9 cellular contexts compared by ENCODE assay signal in the genomic region with DNA sequence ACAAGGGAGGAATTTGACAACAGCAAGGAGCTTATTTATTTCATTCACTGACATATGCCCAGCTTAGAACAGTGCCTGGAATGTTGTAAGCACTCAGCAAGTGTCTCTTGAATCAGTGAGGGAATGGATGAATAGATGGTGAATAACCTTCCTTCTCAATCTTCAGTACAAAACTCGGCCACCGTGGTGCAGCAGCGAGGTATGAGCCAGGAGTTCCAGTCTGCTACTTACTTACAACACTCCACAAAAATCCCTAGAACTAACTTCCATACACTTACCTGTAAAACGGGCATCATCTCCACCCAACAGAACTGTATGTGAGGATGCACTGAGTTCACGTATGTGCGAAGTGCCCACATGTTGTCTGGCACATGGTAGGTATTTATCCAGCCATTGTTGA.
DNase-seq lines count a peak whose midpoint lies in the region; ATAC-seq, FAIRE-seq and TF ChIP-seq lines count a peak whose summit lies in the region.
"Had no signal": no experiment of that assay in that cellular context is flagged by ENCODE, and none has a peak within 500 bp of the region (broad histone marks: within the 10 kb centered on the region; RNA-seq: fewer than 3 reads in every experiment).

No MANE protein-coding gene starts in this region.

- H3K9me3 ChIP-seq in RWPE2 (ENCODE audit: severe bottlenecking), result no peaks in the 10 kb centered on the region

- peaks cover 5% of the 10 kb centered on the region for H3K9me3 Mint-ChIP-seq in activated T-helper 1 cell treated with anti-CD3 and anti-CD28 coated beads, Interleukin-12 subunit alpha, Interleukin-12 subunit beta, Interleukin-2, Interleukin-4 antibody, amounts not matched to agents 30 ng/mL and 10 ng/mL and 1 ng/mL, durations not matched to agents 14 hours and 24 hours and 36 hours
- H3K9me3 Mint-ChIP-seq in activated CD8-positive, alpha-beta T cell treated with anti-CD3 and anti-CD28 coated beads for 36 hours, result peaks cover 3% of the 10 kb centered on the region

- H3K27ac Mint-ChIP-seq in activated T-helper 1 cell treated with anti-CD3 and anti-CD28 coated beads, Interleukin-12 subunit alpha, Interleukin-12 subunit beta, Interleukin-2, Interleukin-4 antibody, amounts not matched to agents 30 ng/mL and 10 ng/mL and 1 ng/mL, durations not matched to agents 14 hours and 24 hours and 36 hours, result no peak overlapping the region
- no peak overlapping the region for H3K27ac Mint-ChIP-seq in activated CD8-positive, alpha-beta T cell treated with anti-CD3 and anti-CD28 coated beads for 36 hours

- no peak overlapping the region for H3K4me3 ChIP-seq in RWPE2 (ENCODE audit: severe bottlenecking)
- no peak overlapping the region for H3K4me3 ChIP-seq in kidney epithelial cell (ENCODE audit: low read depth, low read length)

- no peaks in the 10 kb centered on the region for H3K27me3 ChIP-seq in RWPE2 (ENCODE audit: insufficient read depth, poor library complexity, severe bottlenecking)
- peaks cover 12% of the 10 kb centered on the region for H3K27me3 ChIP-seq in kidney epithelial cell (ENCODE audit: control insufficient read depth, insufficient read depth, low read length)

- no peak overlapping the region for H3K4me3 Mint-ChIP-seq in activated T-helper 1 cell treated with anti-CD3 and anti-CD28 coated beads, Interleukin-12 subunit alpha, Interleukin-12 subunit beta, Interleukin-2, Interleukin-4 antibody, amounts not matched to agents 30 ng/mL and 10 ng/mL and 1 ng/mL, durations not matched to agents 14 hours and 24 hours and 36 hours
- no peak overlapping the region for H3K4me3 Mint-ChIP-seq in activated CD8-positive, alpha-beta T cell treated with anti-CD3 and anti-CD28 coated beads for 36 hours

- no peak for FAIRE-seq in RCC 7860 (lab: Jason Lieb, UNC)

- H3K4me1 ChIP-seq in RWPE2 (ENCODE audit: insufficient read depth, poor library complexity, severe bottlenecking), result peaks cover 14% of the 10 kb centered on the region

- CTCF ChIA-PET in activated CD8-positive, alpha-beta T cell treated with anti-CD3 and anti-CD28 coated beads for 36 hours (lab: Charles Lee), result no interaction called here

- H3K4me1 Mint-ChIP-seq in activated T-helper 1 cell treated with anti-CD3 and anti-CD28 coated beads, Interleukin-12 subunit alpha, Interleukin-12 subunit beta, Interleukin-2, Interleukin-4 antibody, amounts not matched to agents 30 ng/mL and 10 ng/mL and 1 ng/mL, durations not matched to agents 14 hours and 24 hours and 36 hours (ENCODE audit: low read depth), result no peaks in the 10 kb centered on the region
- H3K4me1 Mint-ChIP-seq in activated CD8-positive, alpha-beta T cell treated with anti-CD3 and anti-CD28 coated beads for 36 hours (ENCODE audit: low read depth), result no peaks in the 10 kb centered on the region

- intact Hi-C loops in activated T-helper 1 cell treated with anti-CD3 and anti-CD28 coated beads, Interleukin-12 subunit alpha, Interleukin-12 subunit beta, Interleukin-2, Interleukin-4 antibody, amounts not matched to agents 30 ng/mL and 10 ng/mL and 1 ng/mL, durations not matched to agents 14 hours and 24 hours and 36 hours (cut with micrococcal nuclease), result no loop called here
- intact Hi-C loops in activated CD8-positive, alpha-beta T cell treated with anti-CD3 and anti-CD28 coated beads for 36 hours (cut with micrococcal nuclease), result no loop called here

- POLR2A ChIA-PET in activated CD8-positive, alpha-beta T cell treated with anti-CD3 and anti-CD28 coated beads for 36 hours (lab: Charles Lee), result no interaction called here

- peak; percentile 55 for DNase-seq in Ammon's horn (ENCODE audit: low spot score)
- DNase-seq in HT-29 (ENCODE audit: low spot score), result peak; percentile 61
- DNase-seq in RWPE2 (ENCODE audit: low spot score), result no peak
- DNase-seq in kidney epithelial cell (ENCODE audit: low read depth), result no peak
- no peak for DNase-seq in RCC 7860 (ENCODE audit: low spot score)
- DNase-seq in activated T-helper 1 cell treated with anti-CD3 and anti-CD28 coated beads, Interleukin-12 subunit alpha, Interleukin-12 subunit beta, Interleukin-2, Interleukin-4 antibody, amounts not matched to agents 30 ng/mL and 10 ng/mL and 1 ng/mL, durations not matched to agents 14 hours and 24 hours and 36 hours (ENCODE audit: low spot score), result no peak
- no peak for DNase-seq in activated CD8-positive, alpha-beta T cell treated with anti-CD3 and anti-CD28 coated beads for 36 hours
- DNase-seq: RPMI8226 had no signal

- no peaks in the 10 kb centered on the region for H3K36me3 Mint-ChIP-seq in activated T-helper 1 cell treated with anti-CD3 and anti-CD28 coated beads, Interleukin-12 subunit alpha, Interleukin-12 subunit beta, Interleukin-2, Interleukin-4 antibody, amounts not matched to agents 30 ng/mL and 10 ng/mL and 1 ng/mL, durations not matched to agents 14 hours and 24 hours and 36 hours (ENCODE audit: low read depth)
- H3K36me3 Mint-ChIP-seq in activated CD8-positive, alpha-beta T cell treated with anti-CD3 and anti-CD28 coated beads for 36 hours (ENCODE audit: low read depth), result no peaks in the 10 kb centered on the region

- ATAC-seq in RWPE2 (ENCODE audit: low read depth) (peak; percentile 78), HG03571 (IDR thresholded peaks at IDR 0.05; ENCODE audit: unreplicated experiment) (no peak)
- ATAC-seq in activated CD8-positive, alpha-beta T cell treated with anti-CD3 and anti-CD28 coated beads for 36 hours, result no peak

- H3K36me3 ChIP-seq in RWPE2 (ENCODE audit: low read depth), result no peaks in the 10 kb centered on the region
- no peaks in the 10 kb centered on the region for H3K36me3 ChIP-seq in kidney epithelial cell (ENCODE audit: control insufficient read depth, insufficient read depth, low read length)

- no peaks in the 10 kb centered on the region for H3K27me3 Mint-ChIP-seq in activated T-helper 1 cell treated with anti-CD3 and anti-CD28 coated beads, Interleukin-12 subunit alpha, Interleukin-12 subunit beta, Interleukin-2, Interleukin-4 antibody, amounts not matched to agents 30 ng/mL and 10 ng/mL and 1 ng/mL, durations not matched to agents 14 hours and 24 hours and 36 hours (ENCODE audit: insufficient read depth)
- no peaks in the 10 kb centered on the region for H3K27me3 Mint-ChIP-seq in activated CD8-positive, alpha-beta T cell treated with anti-CD3 and anti-CD28 coated beads for 36 hours

- peak; percentile 57 for TF ChIP-seq CTCF in RWPE2 (IDR thresholded peaks at IDR 0.05; ENCODE audit: poor library complexity, severe bottlenecking)
- TF ChIP-seq CTCF in kidney epithelial cell (IDR thresholded peaks at IDR 0.05; ENCODE audit: insufficient read depth, low read length, poor library complexity, severe bottlenecking), result peak; percentile 43
- TF ChIP-seq CTCF in activated CD8-positive, alpha-beta T cell treated with anti-CD3 and anti-CD28 coated beads for 36 hours (IDR thresholded peaks at IDR 0.05), result no peak

- no peak overlapping the region for H3K27ac ChIP-seq in RWPE2 (ENCODE audit: poor library complexity, severe bottlenecking)

Comparison
In these comparisons a context has a peak if more than half of its experiments do, and no peak if none do; other contexts are left out.
1. DNase-seq: peak in Ammon's horn (single experiment) and HT-29 (single experiment); none in RWPE2 (single experiment), kidney epithelial cell (single experiment), RCC 7860 (single experiment), activated T-helper 1 cell treated with anti-CD3 and anti-CD28 coated beads, Interleukin-12 subunit alpha, Interleukin-12 subunit beta, Interleukin-2, Interleukin-4 antibody, amounts not matched to agents 30 ng/mL and 10 ng/mL and 1 ng/mL, durations not matched to agents 14 hours and 24 hours and 36 hours (single experiment) and activated CD8-positive, alpha-beta T cell treated with anti-CD3 and anti-CD28 coated beads for 36 hours (single experiment).